ENCODE assay signal across 23 cellular contexts in genomic region chr6:113205563-113205962, GRCh38.
"Had no signal": no experiment of that assay in that cellular context is flagged by ENCODE, and none has a peak within 500 bp of the region (broad histone marks: within the 10 kb centered on the region; RNA-seq: fewer than 3 reads in every experiment).

No MANE protein-coding gene starts in this region.

- H3K4me1 ChIP-seq: esophagus muscularis mucosa, gastroesophageal sphincter, left ventricle myocardium inferior, lower lobe of right lung, suprapubic skin, thyroid gland, upper lobe of left lung, uterus had no signal

- H3K27me3 Mint-ChIP-seq: dendritic cell treated with granulocyte-macrophage colony-stimulating factor and Interleukin-4, amounts not matched to agents 40 ng/mL and 50 ng/mL, for 4 days; effector memory CD8-positive, alpha-beta T cell; memory B cell; naive thymus-derived CD4-positive, alpha-beta T cell had no signal

- H3K36me3 Mint-ChIP-seq: memory B cell; naive thymus-derived CD4-positive, alpha-beta T cell had no signal

- DNase-seq: effector memory CD8-positive, alpha-beta T cell; foreskin fibroblast; kidney; left cardiac atrium; left ventricle myocardium inferior; lower lobe of right lung; naive thymus-derived CD4-positive, alpha-beta T cell; nephron progenitor cell; posterior cingulate gyrus; stimulated activated CD4-positive, alpha-beta T cell treated with anti-CD3 and anti-CD28 coated beads, Interleukin-12 subunit alpha, Interleukin-12 subunit beta, amount 100 ng/mL, for 4 hours; stimulated activated CD4-positive, alpha-beta T cell treated with anti-CD3 and anti-CD28 coated beads, Interleukin-2, amount 100 ng/mL, for 48 hours; stimulated activated naive CD8-positive, alpha-beta T cell treated with anti-CD3 and anti-CD28 coated beads, Interleukin-15, Interleukin-2, amounts not matched to agents 100 U/mL and 50 U/mL, for 24 hours; thyroid gland; upper lobe of left lung; uterus had no signal

- H3K27ac ChIP-seq: epithelial cell of prostate, esophagus muscularis mucosa, gastroesophageal sphincter, left ventricle myocardium inferior, lower lobe of right lung, skin epidermis, suprapubic skin, thyroid gland, upper lobe of left lung, uterus had no signal

- H3K9me3 ChIP-seq: esophagus muscularis mucosa, gastroesophageal sphincter, left ventricle myocardium inferior, lower lobe of right lung, suprapubic skin, thyroid gland, upper lobe of left lung, uterus had no signal

- H3K4me1 Mint-ChIP-seq: naive thymus-derived CD4-positive, alpha-beta T cell had no signal

- H3K4me3 Mint-ChIP-seq: dendritic cell treated with granulocyte-macrophage colony-stimulating factor and Interleukin-4, amounts not matched to agents 40 ng/mL and 50 ng/mL, for 4 days; effector memory CD8-positive, alpha-beta T cell; memory B cell; naive thymus-derived CD4-positive, alpha-beta T cell; nephron progenitor cell had no signal

- ATAC-seq: effector memory CD8-positive, alpha-beta T cell; gastroesophageal sphincter; left cardiac atrium; lower lobe of right lung; naive thymus-derived CD4-positive, alpha-beta T cell; sciatic nerve; stimulated activated naive CD8-positive, alpha-beta T cell treated with anti-CD3 and anti-CD28 coated beads, Interleukin-15, Interleukin-2, amounts not matched to agents 100 U/mL and 50 U/mL, for 24 hours had no signal

- H3K27ac Mint-ChIP-seq: dendritic cell treated with granulocyte-macrophage colony-stimulating factor and Interleukin-4, amounts not matched to agents 40 ng/mL and 50 ng/mL, for 4 days; effector memory CD8-positive, alpha-beta T cell; memory B cell; naive thymus-derived CD4-positive, alpha-beta T cell; nephron progenitor cell had no signal

- H3K9me3 Mint-ChIP-seq: dendritic cell treated with granulocyte-macrophage colony-stimulating factor and Interleukin-4, amounts not matched to agents 40 ng/mL and 50 ng/mL, for 4 days; nephron progenitor cell had no signal

- H3K4me3 ChIP-seq: esophagus muscularis mucosa, gastroesophageal sphincter, left ventricle myocardium inferior, lower lobe of right lung, skin epidermis, suprapubic skin, thyroid gland, upper lobe of left lung, uterus had no signal

- H3K27me3 ChIP-seq: esophagus muscularis mucosa, gastroesophageal sphincter, suprapubic skin, thyroid gland, upper lobe of left lung, uterus had no signal

- H3K36me3 ChIP-seq: esophagus muscularis mucosa, gastroesophageal sphincter, left ventricle myocardium inferior, lower lobe of right lung, suprapubic skin, thyroid gland, upper lobe of left lung, uterus had no signal
